24 cellular contexts compared by ENCODE assay signal in genomic region chr20:22232473-22232872, GRCh38.
"Had no signal": no experiment of that assay in that cellular context is flagged by ENCODE, and none has a peak within 500 bp of the region (broad histone marks: within the 10 kb centered on the region; RNA-seq: fewer than 3 reads in every experiment).

No MANE protein-coding gene starts in this region.

- H3K27me3 ChIP-seq: body of pancreas, cardiac muscle cell, neural progenitor cell, suprapubic skin, tibial nerve had no signal

- H3K4me2 ChIP-seq: neural progenitor cell had no signal

- H3K4me3 ChIP-seq: body of pancreas, cardiac muscle cell, lung, neural progenitor cell, stomach, suprapubic skin, tibial nerve had no signal

- H3K27ac ChIP-seq: body of pancreas, cardiac muscle cell, neural progenitor cell, stomach, suprapubic skin, tibial nerve, WERI-Rb-1 had no signal

- H2AFZ ChIP-seq: neural progenitor cell had no signal

- H3K9ac ChIP-seq: neural progenitor cell had no signal

- H3K36me3 ChIP-seq: cardiac muscle cell, neural progenitor cell, stomach, suprapubic skin, tibial nerve, WERI-Rb-1 had no signal

- H3K4me1 ChIP-seq: body of pancreas, neural progenitor cell, stomach, suprapubic skin, tibial nerve had no signal

- DNase-seq: activated CD4-positive, alpha-beta T cell treated with anti-CD3 and anti-CD28 coated beads for 1 hour; activated CD4-positive, alpha-beta T cell treated with anti-CD3 and anti-CD28 coated beads, Interleukin-2, amount 50 U/mL, for 1 hour; activated CD8-positive, alpha-beta T cell treated with anti-CD3 and anti-CD28 coated beads, Interleukin-2, amount 10 ng/mL, durations not matched to agents 7 days and 5 days; activated gamma-delta T cell; activated naive CD4-positive, alpha-beta T cell treated with anti-CD3 and anti-CD28 coated beads, Interleukin-2, amount 50 U/mL, for 16 hours; activated naive CD8-positive, alpha-beta T cell treated with anti-CD3 and anti-CD28 coated beads, Interleukin-2, amount 50 U/mL, for 24 hours; body of pancreas; cortex of kidney; endodermal cell; kidney; naive thymus-derived CD8-positive, alpha-beta T cell; posterior cingulate gyrus; small intestine; stimulated activated CD4-positive, alpha-beta T cell treated with anti-CD3 and anti-CD28 coated beads, Interleukin-15, amount 100 ng/mL, for 24 hours; stomach; WERI-Rb-1 had no signal

- H3K9me3 ChIP-seq: body of pancreas, stomach, suprapubic skin, tibial nerve had no signal

- ATAC-seq: activated CD8-positive, alpha-beta T cell treated with anti-CD3 and anti-CD28 coated beads, Interleukin-2, amount 10 ng/mL, durations not matched to agents 7 days and 5 days; activated naive CD8-positive, alpha-beta T cell treated with anti-CD3 and anti-CD28 coated beads, Interleukin-2, amount 50 U/mL, for 24 hours; body of pancreas; left lobe of liver; naive thymus-derived CD8-positive, alpha-beta T cell; sciatic nerve; stimulated activated memory B cell treated with anti-CD40 and anti-IgM and Interleukin-4, amounts not matched to agents 10 μg/mL and 1 μg/mL and 100 μg/mL, for 72 hours had no signal
